9 cellular contexts compared by ENCODE assay signal in genomic region chr19:15123900-15124299, GRCh38. TPM values are rescaled to one million over a fixed set of nuclear protein-coding genes. Genes with fewer than 3 reads are reported as not detected.
A peak's percentile ranks its signal among the peaks of the same experiment; 100 is the strongest.
DNase-seq lines count a peak whose midpoint lies in the region; FAIRE-seq and TF ChIP-seq lines count a peak whose summit lies in the region.
"Had no signal": no experiment of that assay in that cellular context is flagged by ENCODE, and none has a peak within 500 bp of the region (broad histone marks: within the 10 kb centered on the region; RNA-seq: fewer than 3 reads in every experiment).

No MANE protein-coding gene starts in this region.

- no peak overlapping the region for H3K4me2 ChIP-seq in trophoblast cell (ENCODE audit: low read length)

- H3K27ac ChIP-seq in trophoblast cell (ENCODE audit: low read depth, low read length): no peak overlapping the region

- H3K9me3 ChIP-seq in trophoblast cell (ENCODE audit: insufficient read depth, low read depth, low read length): no peaks in the 10 kb centered on the region

- H2BK12ac ChIP-seq in trophoblast cell (ENCODE audit: low read length): no peak overlapping the region

- H3K4me1 ChIP-seq in trophoblast cell (ENCODE audit: control insufficient read depth in 1 of 2, insufficient read depth in 2 of 2, low read length in 2 of 2): peaks cover 0 to 5% of the 10 kb centered on the region in 2 experiments

- TF ChIP-seq POLR2A in H54 (IDR thresholded peaks at IDR 0.05; ENCODE audit: low read depth, low read length): no peak

- H2AK5ac ChIP-seq in trophoblast cell (ENCODE audit: low read length): no peak overlapping the region

- H4K8ac ChIP-seq in trophoblast cell (ENCODE audit: low read depth, low read length): no peak overlapping the region

- no peak overlapping the region for H3K9ac ChIP-seq in trophoblast cell (ENCODE audit: low read length)

- WGBS in trophoblast cell (ENCODE audit: extremely low coverage, insufficient coverage, insufficient read length): no CpG with 5 or more reads among the region's 5 CpGs

- H3K79me2 ChIP-seq in trophoblast cell (ENCODE audit: control insufficient read depth, insufficient read depth, low read length, poor library complexity): peaks cover 2% of the 10 kb centered on the region

- H3K18ac ChIP-seq in trophoblast cell (ENCODE audit: low read length): peak overlapping the region; percentile 74

- no peak overlapping the region for H4K91ac ChIP-seq in trophoblast cell (ENCODE audit: low read depth, low read length)

- no peak for TF ChIP-seq CTCF in foreskin fibroblast (IDR thresholded peaks at IDR 0.05; ENCODE audit: low read depth, low read length)

- H3K23ac ChIP-seq in trophoblast cell (ENCODE audit: low read length): no peak overlapping the region

- no peak overlapping the region for H3K4ac ChIP-seq in trophoblast cell (ENCODE audit: low read depth, low read length)

- H3K4me3 ChIP-seq in H7 (ENCODE audit: insufficient read depth, low read depth, low read length) (no peak overlapping the region), foreskin fibroblast (ENCODE audit: low read depth in 1 of 2, low read length in 2 of 2) (peak overlapping the region; percentile 87 to 92), trophoblast cell (ENCODE audit: low read depth, low read length) (no peak overlapping the region)

- H3K27me3 ChIP-seq in H7 (ENCODE audit: control insufficient read depth, insufficient read depth, low read length) (no peaks in the 10 kb centered on the region; the same call in 1 of the 2 replicates), trophoblast cell (ENCODE audit: insufficient read depth, low read length) (no peaks in the 10 kb centered on the region)

- in situ Hi-C loops in SK-MEL-5 (cut with HindIII; ENCODE audit: low pct_unique_long_range_greater_than_20kb, low sequenced_read_pairs): no loop called here

- peaks cover 12% of the 10 kb centered on the region for H3K79me1 ChIP-seq in trophoblast cell (ENCODE audit: low read length)

- no peak for FAIRE-seq in H54 (lab: Jason Lieb, UNC)

- H2BK120ac ChIP-seq in trophoblast cell (ENCODE audit: insufficient read depth, low read length, poor library complexity): no peak overlapping the region

- no peak overlapping the region for H3K14ac ChIP-seq in trophoblast cell (ENCODE audit: low read length)

- peak; percentile 30 for DNase-seq in H7
- peak; percentile 26 for DNase-seq in SK-MEL-5 (ENCODE audit: low read depth, low spot score)
- DNase-seq in foreskin fibroblast: peak in 1 of 2 donors; percentile 59
- no peak for DNase-seq in trophoblast cell
- no peak for DNase-seq in H54 (ENCODE audit: insufficient read length, low spot score)
- DNase-seq in MV-4-11 (lab: John Stamatoyannopoulos, UW): no peak
- DNase-seq in DMS53 treated with DMSO at 0.1 percent for 48 hours (lab: John Stamatoyannopoulos, UW; ENCODE audit: unreplicated experiment): no peak
- DNase-seq in dermis blood vessel endothelial cell: no peak

- no peak overlapping the region for H2BK5ac ChIP-seq in trophoblast cell (ENCODE audit: low read depth, low read length, poor library complexity)

- peaks cover 17% of the 10 kb centered on the region for H3K36me3 ChIP-seq in H7 (replicated peaks; ENCODE audit: control insufficient read depth, insufficient read depth, low read length)
- H3K36me3 ChIP-seq in trophoblast cell (ENCODE audit: control insufficient read depth in 1 of 2, insufficient read depth in 2 of 2, low read length in 2 of 2): peaks cover 35 to 36% of the 10 kb centered on the region in 2 experiments

- no peak overlapping the region for H4K12ac ChIP-seq in trophoblast cell (ENCODE audit: low read depth, low read length)

- no peak overlapping the region for H2AFZ ChIP-seq in trophoblast cell (ENCODE audit: insufficient read depth, low read length, poor library complexity)

RNA-seq across cellular contexts. Expression of gene SYDE1, which starts 16.7 kb away (rescaled TPM):
- 13.7 and 17.5 TPM in 2 replicates for total RNA-seq in H7 (2014; rRNA removed; shearing (Covaris generic))
- total RNA-seq in SK-MEL-5 (2014; rRNA removed; shearing (Covaris generic)): 9.2 and 11.4 TPM in 2 replicates
- polyA plus RNA-seq in SK-MEL-5 (2015; cell fraction: cytosol; rRNA removed): 13.5 and 19.0 TPM in 2 replicates
- 16.5 and 26.8 TPM in 2 replicates for polyA plus RNA-seq in SK-MEL-5 (2015; cell fraction: nucleus; rRNA removed)
- polyA plus RNA-seq in trophoblast cell (2013): 72.8 and 76.1 TPM in 2 replicates
- 22.5 and 22.6 TPM in 2 replicates for total RNA-seq in dermis blood vessel endothelial cell

RNA-seq across cellular contexts. Expression of gene OR1I1, which starts 41.9 kb away (rescaled TPM):
- not detected in 2 replicates for total RNA-seq in H7 (2014; rRNA removed; shearing (Covaris generic))
- total RNA-seq in SK-MEL-5 (2014; rRNA removed; shearing (Covaris generic)): not detected in 2 replicates
- not detected in 2 replicates for polyA plus RNA-seq in SK-MEL-5 (2015; cell fraction: cytosol; rRNA removed)
- not detected in 2 replicates for polyA plus RNA-seq in SK-MEL-5 (2015; cell fraction: nucleus; rRNA removed)
- polyA plus RNA-seq in trophoblast cell (2013): not detected in 2 replicates
- not detected in 2 replicates for total RNA-seq in dermis blood vessel endothelial cell
- total RNA-seq: renal cortical epithelial cell had no signal

Comparison
In these comparisons a context has a peak if more than half of its experiments do, and no peak if none do; other contexts are left out.
1. DNase-seq: peak in H7 (single experiment) and SK-MEL-5 (single experiment); none in trophoblast cell (0 of 2), H54 (single experiment), MV-4-11 (single experiment), DMS53 treated with DMSO at 0.1 percent for 48 hours (single experiment) and dermis blood vessel endothelial cell (single experiment).
2. H3K4me3 ChIP-seq: peak in foreskin fibroblast (2 of 2); none in H7 (single experiment) and trophoblast cell (single experiment).